1 cellular context compared by ENCODE assay signal in the genomic region with DNA sequence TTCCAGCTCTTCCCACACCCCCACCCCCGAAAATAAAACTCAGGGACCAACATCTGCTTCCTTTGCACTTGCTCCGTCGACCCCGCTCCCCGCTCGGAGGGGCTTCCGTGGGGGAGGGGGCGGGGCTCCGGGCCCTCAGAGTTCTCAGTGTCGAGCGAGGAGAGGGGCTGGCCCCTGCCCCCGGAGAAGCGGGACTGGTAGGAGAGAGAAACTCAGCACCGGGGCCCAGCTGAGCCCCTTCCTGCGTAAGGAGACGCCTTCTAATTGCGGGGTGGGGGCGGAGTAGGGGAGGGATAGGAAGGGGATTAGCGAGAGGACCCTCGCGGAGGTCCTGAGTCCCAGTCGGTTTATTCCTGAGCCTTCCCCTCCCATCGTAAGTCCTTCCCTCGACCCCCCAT.
TF ChIP-seq lines count a peak whose summit lies in the region.

No MANE protein-coding gene starts in this region.

TF ChIP-seq in GM23338, 12 proteins besides CTCF, POLR2A, EP300 and RAD21:
- TF ChIP-seq REST (IDR thresholded peaks at IDR 0.05; ENCODE audit: unreplicated experiment) (no peak), EZH2 (IDR thresholded peaks at IDR 0.05; ENCODE audit: low read depth, unreplicated experiment) (no peak), NANOG (IDR thresholded peaks at IDR 0.05; ENCODE audit: borderline replicate concordance) (no peak), CREB1 (CRISPR knock-in tag; IDR thresholded peaks at IDR 0.05; ENCODE audit: low read depth) (no peak), EZH2phosphoT487 (IDR thresholded peaks at IDR 0.05; ENCODE audit: unreplicated experiment) (no peak), ZNF114 (CRISPR knock-in tag; IDR thresholded peaks at IDR 0.05) (no peak), JUNB (IDR thresholded peaks at IDR 0.05; ENCODE audit: unreplicated experiment) (no peak), ZNF331 (CRISPR knock-in tag; IDR thresholded peaks at IDR 0.05; ENCODE audit: low read depth) (no peak), POLR2AphosphoS5 (IDR thresholded peaks at IDR 0.05; ENCODE audit: low read depth) (no peak), STAT1 (IDR thresholded peaks at IDR 0.05; ENCODE audit: unreplicated experiment) (no peak)
- TF ChIP-seq, protein P1, sequence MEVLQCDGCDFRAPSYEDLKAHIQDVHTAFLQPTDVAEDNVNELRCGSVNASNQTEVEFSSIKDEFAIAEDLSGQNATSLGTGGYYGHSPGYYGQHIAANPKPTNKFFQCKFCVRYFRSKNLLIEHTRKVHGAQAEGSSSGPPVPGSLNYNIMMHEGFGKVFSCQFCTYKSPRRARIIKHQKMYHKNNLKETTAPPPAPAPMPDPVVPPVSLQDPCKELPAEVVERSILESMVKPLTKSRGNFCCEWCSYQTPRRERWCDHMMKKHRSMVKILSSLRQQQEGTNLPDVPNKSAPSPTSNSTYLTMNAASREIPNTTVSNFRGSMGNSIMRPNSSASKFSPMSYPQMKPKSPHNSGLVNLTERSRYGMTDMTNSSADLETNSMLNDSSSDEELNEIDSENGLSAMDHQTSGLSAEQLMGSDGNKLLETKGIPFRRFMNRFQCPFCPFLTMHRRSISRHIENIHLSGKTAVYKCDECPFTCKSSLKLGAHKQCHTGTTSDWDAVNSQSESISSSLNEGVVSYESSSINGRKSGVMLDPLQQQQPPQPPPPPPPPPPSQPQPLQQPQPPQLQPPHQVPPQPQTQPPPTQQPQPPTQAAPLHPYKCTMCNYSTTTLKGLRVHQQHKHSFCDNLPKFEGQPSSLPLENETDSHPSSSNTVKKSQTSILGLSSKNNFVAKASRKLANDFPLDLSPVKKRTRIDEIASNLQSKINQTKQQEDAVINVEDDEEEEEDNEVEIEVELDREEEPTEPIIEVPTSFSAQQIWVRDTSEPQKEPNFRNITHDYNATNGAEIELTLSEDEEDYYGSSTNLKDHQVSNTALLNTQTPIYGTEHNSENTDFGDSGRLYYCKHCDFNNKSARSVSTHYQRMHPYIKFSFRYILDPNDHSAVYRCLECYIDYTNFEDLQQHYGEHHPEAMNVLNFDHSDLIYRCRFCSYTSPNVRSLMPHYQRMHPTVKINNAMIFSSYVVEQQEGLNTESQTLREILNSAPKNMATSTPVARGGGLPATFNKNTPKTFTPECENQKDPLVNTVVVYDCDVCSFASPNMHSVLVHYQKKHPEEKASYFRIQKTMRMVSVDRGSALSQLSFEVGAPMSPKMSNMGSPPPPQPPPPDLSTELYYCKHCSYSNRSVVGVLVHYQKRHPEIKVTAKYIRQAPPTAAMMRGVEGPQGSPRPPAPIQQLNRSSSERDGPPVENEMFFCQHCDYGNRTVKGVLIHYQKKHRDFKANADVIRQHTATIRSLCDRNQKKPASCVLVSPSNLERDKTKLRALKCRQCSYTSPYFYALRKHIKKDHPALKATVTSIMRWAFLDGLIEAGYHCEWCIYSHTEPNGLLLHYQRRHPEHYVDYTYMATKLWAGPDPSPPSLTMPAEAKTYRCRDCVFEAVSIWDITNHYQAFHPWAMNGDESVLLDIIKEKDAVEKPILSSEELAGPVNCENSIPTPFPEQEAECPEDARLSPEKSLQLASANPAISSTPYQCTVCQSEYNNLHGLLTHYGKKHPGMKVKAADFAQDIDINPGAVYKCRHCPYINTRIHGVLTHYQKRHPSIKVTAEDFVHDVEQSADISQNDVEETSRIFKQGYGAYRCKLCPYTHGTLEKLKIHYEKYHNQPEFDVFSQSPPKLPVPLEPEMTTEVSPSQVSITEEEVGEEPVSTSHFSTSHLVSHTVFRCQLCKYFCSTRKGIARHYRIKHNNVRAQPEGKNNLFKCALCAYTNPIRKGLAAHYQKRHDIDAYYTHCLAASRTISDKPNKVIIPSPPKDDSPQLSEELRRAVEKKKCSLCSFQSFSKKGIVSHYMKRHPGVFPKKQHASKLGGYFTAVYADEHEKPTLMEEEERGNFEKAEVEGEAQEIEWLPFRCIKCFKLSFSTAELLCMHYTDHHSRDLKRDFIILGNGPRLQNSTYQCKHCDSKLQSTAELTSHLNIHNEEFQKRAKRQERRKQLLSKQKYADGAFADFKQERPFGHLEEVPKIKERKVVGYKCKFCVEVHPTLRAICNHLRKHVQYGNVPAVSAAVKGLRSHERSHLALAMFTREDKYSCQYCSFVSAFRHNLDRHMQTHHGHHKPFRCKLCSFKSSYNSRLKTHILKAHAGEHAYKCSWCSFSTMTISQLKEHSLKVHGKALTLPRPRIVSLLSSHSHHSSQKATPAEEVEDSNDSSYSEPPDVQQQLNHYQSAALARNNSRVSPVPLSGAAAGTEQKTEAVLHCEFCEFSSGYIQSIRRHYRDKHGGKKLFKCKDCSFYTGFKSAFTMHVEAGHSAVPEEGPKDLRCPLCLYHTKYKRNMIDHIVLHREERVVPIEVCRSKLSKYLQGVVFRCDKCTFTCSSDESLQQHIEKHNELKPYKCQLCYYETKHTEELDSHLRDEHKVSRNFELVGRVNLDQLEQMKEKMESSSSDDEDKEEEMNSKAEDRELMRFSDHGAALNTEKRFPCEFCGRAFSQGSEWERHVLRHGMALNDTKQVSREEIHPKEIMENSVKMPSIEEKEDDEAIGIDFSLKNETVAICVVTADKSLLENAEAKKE (CRISPR knock-in tag; IDR thresholded peaks at IDR 0.05) = no peak
- TF ChIP-seq, protein P2, sequence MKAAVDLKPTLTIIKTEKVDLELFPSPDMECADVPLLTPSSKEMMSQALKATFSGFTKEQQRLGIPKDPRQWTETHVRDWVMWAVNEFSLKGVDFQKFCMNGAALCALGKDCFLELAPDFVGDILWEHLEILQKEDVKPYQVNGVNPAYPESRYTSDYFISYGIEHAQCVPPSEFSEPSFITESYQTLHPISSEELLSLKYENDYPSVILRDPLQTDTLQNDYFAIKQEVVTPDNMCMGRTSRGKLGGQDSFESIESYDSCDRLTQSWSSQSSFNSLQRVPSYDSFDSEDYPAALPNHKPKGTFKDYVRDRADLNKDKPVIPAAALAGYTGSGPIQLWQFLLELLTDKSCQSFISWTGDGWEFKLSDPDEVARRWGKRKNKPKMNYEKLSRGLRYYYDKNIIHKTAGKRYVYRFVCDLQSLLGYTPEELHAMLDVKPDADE (IDR thresholded peaks at IDR 0.05) = no peak; the same call in 1 of the 2 replicates
